Comparison of ENCODE assay signal across 9 cellular contexts in the genomic region with DNA sequence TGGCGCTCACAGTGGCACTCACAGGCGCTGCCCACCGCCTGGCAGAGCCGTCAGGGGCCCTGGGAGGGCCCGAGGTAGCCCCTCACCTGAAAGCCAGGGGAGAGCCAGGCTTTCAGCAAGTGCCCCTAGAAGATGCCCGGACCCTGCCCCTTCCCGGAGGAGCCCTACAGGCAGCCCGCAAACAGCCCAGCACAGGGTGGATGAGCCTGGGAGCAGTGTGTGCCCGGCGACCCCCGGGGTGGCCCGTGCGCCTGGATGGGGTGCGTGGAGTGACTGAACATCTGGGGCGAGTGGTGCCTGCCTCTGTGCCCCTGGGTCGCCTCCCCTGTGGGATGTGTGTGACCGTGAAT. TPM values are rescaled to one million over a fixed set of nuclear protein-coding genes. Genes with fewer than 3 reads are reported as not detected.
DNase-seq lines count a peak whose midpoint lies in the region; ATAC-seq and TF ChIP-seq lines count a peak whose summit lies in the region.
"Had no signal": no experiment of that assay in that cellular context is flagged by ENCODE, and none has a peak within 500 bp of the region (broad histone marks: within the 10 kb centered on the region; RNA-seq: fewer than 3 reads in every experiment).

No MANE protein-coding gene starts in this region.

- no peak overlapping the region for H2BK15ac ChIP-seq in IMR-90 (ENCODE audit: low read depth, low read length)

- peak overlapping the region; percentile 72 for H2AK9ac ChIP-seq in IMR-90 (replicated peaks; ENCODE audit: low read depth, low read length, poor library complexity)

- no peak for ATAC-seq in IMR-90 (ENCODE audit: low read depth)
- peak in 1 of 4 donors; percentile 6 for ATAC-seq in psoas muscle
- no peak for ATAC-seq in HG02885 (IDR thresholded peaks at IDR 0.05; ENCODE audit: poor library complexity, unreplicated experiment)

- H3K18ac ChIP-seq in IMR-90 (ENCODE audit: low read depth, low read length), result no peak overlapping the region

- peaks cover 8% of the 10 kb centered on the region for H4K20me1 ChIP-seq in IMR-90 (ENCODE audit: insufficient read depth, low read length)

- H2BK120ac ChIP-seq in IMR-90 (ENCODE audit: low read depth, low read length), result no peak overlapping the region

- H4K91ac ChIP-seq in IMR-90 (ENCODE audit: insufficient read depth, low read depth, low read length), result no peak overlapping the region

- no peaks in the 10 kb centered on the region for H3K9me1 ChIP-seq in IMR-90 (ENCODE audit: insufficient read depth, low read length)

- POLR2A ChIA-PET in IMR-90 (lab: Charles Lee; ENCODE audit: unreplicated experiment), result no interaction called here

- H3K36me3 ChIP-seq in IMR-90 (ENCODE audit: control insufficient read depth, insufficient read depth, low read length) (no peaks in the 10 kb centered on the region), psoas muscle (ENCODE audit: insufficient read depth in 1 of 2, low read depth in 1 of 2) (no peaks in the 10 kb centered on the region)

- H3K9me3 ChIP-seq in IMR-90 (ENCODE audit: control insufficient read depth, insufficient read depth, low read length), result no peaks in the 10 kb centered on the region
- no peaks in the 10 kb centered on the region for H3K9me3 ChIP-seq in psoas muscle

- H2BK5ac ChIP-seq in IMR-90 (ENCODE audit: low read depth, low read length, poor library complexity, severe bottlenecking), result no peak overlapping the region

- no peaks in the 10 kb centered on the region for H3K79me1 ChIP-seq in IMR-90 (ENCODE audit: low read depth in 1 of 2, low read length in 2 of 2)

- no peak overlapping the region for H3K4me2 ChIP-seq in IMR-90 (ENCODE audit: low read depth, low read length)

- H3K27me3 Mint-ChIP-seq in CD14-positive monocyte (ENCODE audit: low read depth in 3 of 3), result peaks cover 80 to 93% (median 80%) of the 10 kb centered on the region in 3 donors

- H3K27ac ChIP-seq in IMR-90 (ENCODE audit: insufficient read depth, low read length) (no peak overlapping the region), coronary artery (peak overlapping the region in 1 of 2 donors; percentile 76), psoas muscle (no peak overlapping the region), caudate nucleus (ENCODE audit: low read depth, low read length) (no peak overlapping the region)

- no peak overlapping the region for H3K4ac ChIP-seq in IMR-90 (ENCODE audit: low read depth, low read length)

- intact Hi-C loops in IMR-90 (cut with micrococcal nuclease) (no loop called here), psoas muscle (cut with DNase I) (no loop called here), CD14-positive monocyte (cut with micrococcal nuclease) (no loop called here)

- DNase-seq in IMR-90, result no peak
- DNase-seq in coronary artery (ENCODE audit: low spot score), result no peak
- no peak for DNase-seq in psoas muscle
- DNase-seq in caudate nucleus (lab: John Stamatoyannopoulos, UW), result no peak
- DNase-seq in CD14-positive monocyte (ENCODE audit: low spot score), result no peak
- DNase-seq: activated T-cell treated with anti-CD3 and anti-CD28 coated beads, Interleukin-2, amount 50 U/mL, for 24 hours; foreskin fibroblast; NCI-H1436 treated with DMSO at 0.1 percent for 48 hours had no signal

- no TSS peak for BruUV-seq in IMR-90 (replicated peaks; lab: Mats Ljungman, UMichigan)

- WGBS in IMR-90 (ENCODE audit: extremely low coverage in 2 of 2, insufficient read length in 1 of 2), 2 experiments, result 27% methylated on average over 8 of the region's 17 CpGs; no CpG with 5 or more reads in 1 of the 2 experiments
- 44 to 53% (median 47%) methylated on average over 15 to 17 of the region's 17 CpGs for WGBS in psoas muscle, 3 donors

- H4K5ac ChIP-seq in IMR-90 (ENCODE audit: low read depth, low read length), result no peak overlapping the region

- no peak overlapping the region for H4K8ac ChIP-seq in IMR-90 (ENCODE audit: low read depth in 2 of 2, low read length in 2 of 2)

- H3K23ac ChIP-seq in IMR-90 (ENCODE audit: low read depth, low read length), result no peak overlapping the region

- H2BK20ac ChIP-seq in IMR-90 (ENCODE audit: low read depth, low read length), result no peak overlapping the region

- no peak overlapping the region for H3K27ac Mint-ChIP-seq in CD14-positive monocyte
- H3K27ac Mint-ChIP-seq: activated T-cell treated with anti-CD3 and anti-CD28 coated beads, Interleukin-2, amount 50 U/mL, for 24 hours had no signal

- in situ Hi-C loops in IMR-90 (cut with MboI; ENCODE audit: low sequenced_read_pairs), result no loop called here

- no peak overlapping the region for H3K14ac ChIP-seq in IMR-90 (replicated peaks; ENCODE audit: low read depth, low read length)

- no peak overlapping the region for H3K56ac ChIP-seq in IMR-90 (ENCODE audit: extremely low read depth, insufficient read depth, low read length)

- peaks cover 66% of the 10 kb centered on the region for H3K27me3 ChIP-seq in IMR-90 (ENCODE audit: control insufficient read depth, insufficient read depth, low read length)
- H3K27me3 ChIP-seq in psoas muscle (ENCODE audit: insufficient read depth in 3 of 3, low read length in 2 of 3), result peaks cover 0 to 68% (median 26%) of the 10 kb centered on the region in 3 donors

- H2AK5ac ChIP-seq in IMR-90 (ENCODE audit: low read depth, low read length), result peak overlapping the region; percentile 59; the same call in 1 of the 2 replicates

- dilution Hi-C loops in IMR-90 (cut with HindIII; ENCODE audit: low sequenced_read_pairs, unreplicated experiment), result no loop called here

- no peak for TF ChIP-seq CTCF in IMR-90 (conservative IDR thresholded peaks at IDR 0.05; ENCODE audit: low read depth, low read length)
- TF ChIP-seq CTCF in coronary artery (IDR thresholded peaks at IDR 0.05), result no peak
- no peak for TF ChIP-seq CTCF in psoas muscle (IDR thresholded peaks at IDR 0.05)
- no peak for TF ChIP-seq CTCF in CD14-positive monocyte (IDR thresholded peaks at IDR 0.05)

- no peak for TF ChIP-seq RAD21 in IMR-90 (IDR thresholded peaks at IDR 0.05; ENCODE audit: low read length)

- H3K4me3 ChIP-seq in IMR-90 (ENCODE audit: insufficient read depth, low read depth, low read length) (no peak overlapping the region), coronary artery (peak overlapping the region; percentile 71), psoas muscle (peak overlapping the region; percentile 50)

- peaks cover 0 to 27% (median 9%) of the 10 kb centered on the region in 7 donors for H3K9me3 Mint-ChIP-seq in CD14-positive monocyte
- H3K9me3 Mint-ChIP-seq: activated T-cell treated with anti-CD3 and anti-CD28 coated beads, Interleukin-2, amount 50 U/mL, for 24 hours had no signal

- H3K36me3 Mint-ChIP-seq in CD14-positive monocyte, result peaks cover 0 to 6% of the 10 kb centered on the region in 2 donors

- CTCF ChIA-PET in IMR-90 (lab: Yijun Ruan, JAX), result interaction anchor here (0.5 kb wide), 1 partner anchor 85 kb away, joined by 3 read pairs; no protein-coding TSS in a partner anchor

- no peak for TF ChIP-seq POLR2A in IMR-90 (IDR thresholded peaks at IDR 0.05; ENCODE audit: low read depth, low read length)

- H3K4me3 Mint-ChIP-seq in CD14-positive monocyte, result peak overlapping the region in 1 of 2 donors; percentile 88
- H3K4me3 Mint-ChIP-seq: activated T-cell treated with anti-CD3 and anti-CD28 coated beads, Interleukin-2, amount 50 U/mL, for 24 hours had no signal

- H3K9ac ChIP-seq in IMR-90 (ENCODE audit: low read depth, low read length), result no peak overlapping the region

- peaks cover 2% of the 10 kb centered on the region for H3K4me1 Mint-ChIP-seq in CD14-positive monocyte

- no peak overlapping the region for H2AFZ ChIP-seq in IMR-90 (replicated peaks; ENCODE audit: low read length, poor library complexity)

- H3K4me1 ChIP-seq in IMR-90 (ENCODE audit: control insufficient read depth, insufficient read depth, low read length) (peaks cover 5% of the 10 kb centered on the region; the same call in 1 of the 2 replicates), psoas muscle (peaks cover 10% of the 10 kb centered on the region)

TF ChIP-seq in IMR-90, 13 proteins besides CTCF, POLR2A, EP300 and RAD21 (continues in another document):
- no peak for TF ChIP-seq BHLHE40 (IDR thresholded peaks at IDR 0.05; ENCODE audit: low read depth, low read length)

RNA-seq across cellular contexts. Expression of gene CRLF1, which starts 1.4 kb away (rescaled TPM):
- total RNA-seq in IMR-90 (2012; rRNA removed), result 0.18 and 0.28 TPM in 2 replicates
- polyA plus RNA-seq in IMR-90 (2012; rRNA removed), result 3.0 and 3.1 TPM in 2 replicates
- 3.2 TPM in 2 replicates for polyA plus RNA-seq in IMR-90 (2012; cell fraction: cytosol; rRNA removed)
- polyA plus RNA-seq in IMR-90 (2012; cell fraction: nucleus; rRNA removed; ENCODE audit: low replicate concordance), result 0.38 and 2.1 TPM in 2 replicates
- 10 to 100 TPM in 3 of 4 donors, 1 to 10 TPM in 1; 8.3 to 20.2 (median 14.2) TPM for total RNA-seq in psoas muscle
- 10 to 100 TPM; 15.6 to 28.4 (median 19.3) TPM for polyA plus RNA-seq in psoas muscle
- under 1 TPM in 1 of 2 donors, not detected in 1; 0.19 TPM for polyA plus RNA-seq in CD14-positive monocyte

RNA-seq across cellular contexts. Expression of gene TMEM59L, which starts 7.5 kb away (rescaled TPM):
- total RNA-seq in IMR-90 (2012; rRNA removed), result under 0.01 and 0.28 TPM in 2 replicates
- 5.9 and 6.1 TPM in 2 replicates for polyA plus RNA-seq in IMR-90 (2012; rRNA removed)
- polyA plus RNA-seq in IMR-90 (2012; cell fraction: cytosol; rRNA removed), result 5.6 and 9.7 TPM in 2 replicates
- polyA plus RNA-seq in IMR-90 (2012; cell fraction: nucleus; rRNA removed; ENCODE audit: low replicate concordance), result 21.2 and 55.5 TPM in 2 replicates
- total RNA-seq in psoas muscle, result 1 to 10 TPM in 3 of 4 donors, under 1 TPM in 1; 0.79 to 3.2 (median 2.6) TPM
- polyA plus RNA-seq in psoas muscle, result 1 to 10 TPM in 2 of 3 donors, under 1 TPM in 1; 0.85 to 4.8 (median 1.5) TPM
- not detected for polyA plus RNA-seq in CD14-positive monocyte

RNA-seq across cellular contexts. Expression of gene REX1BD, which starts 16.6 kb away (rescaled TPM):
- 14.2 and 19.2 TPM in 2 replicates for total RNA-seq in IMR-90 (2012; rRNA removed)
- polyA plus RNA-seq in IMR-90 (2012; rRNA removed), result 44.6 and 68.7 TPM in 2 replicates
- polyA plus RNA-seq in IMR-90 (2012; cell fraction: cytosol; rRNA removed), result 147 and 160 TPM in 2 replicates
- 295 and 606 TPM in 2 replicates for polyA plus RNA-seq in IMR-90 (2012; cell fraction: nucleus; rRNA removed; ENCODE audit: low replicate concordance)
- 100 to 1,000 TPM in 1 of 4 donors, 10 to 100 TPM in 3; 52.1 to 105 (median 92.0) TPM for total RNA-seq in psoas muscle
- 100 to 1,000 TPM in 1 of 3 donors, 10 to 100 TPM in 2; 67.7 to 105 (median 80.7) TPM for polyA plus RNA-seq in psoas muscle
- 100 to 1,000 TPM in 1 of 2 donors, 10 to 100 TPM in 1; 83.7 to 122 TPM for polyA plus RNA-seq in CD14-positive monocyte

RNA-seq across cellular contexts. Expression of gene KLHL26, which starts 31.7 kb away (rescaled TPM):
- total RNA-seq in IMR-90 (2012; rRNA removed), result 0.28 and 2.2 TPM in 2 replicates
- polyA plus RNA-seq in IMR-90 (2012; rRNA removed), result 4.7 and 5.8 TPM in 2 replicates
- 1.9 and 3.3 TPM in 2 replicates for polyA plus RNA-seq in IMR-90 (2012; cell fraction: cytosol; rRNA removed)
- polyA plus RNA-seq in IMR-90 (2012; cell fraction: nucleus; rRNA removed; ENCODE audit: low replicate concordance), result 2.6 and 6.8 TPM in 2 replicates
- total RNA-seq in psoas muscle, result 1 to 10 TPM; 5.2 to 9.9 (median 7.0) TPM
- polyA plus RNA-seq in psoas muscle, result 1 to 10 TPM; 3.1 to 4.1 (median 3.5) TPM
- 1 to 10 TPM; 1.6 to 2.0 TPM for polyA plus RNA-seq in CD14-positive monocyte

RNA-seq across cellular contexts. Expression of gene UBA52, which starts 33.5 kb away (rescaled TPM):
- total RNA-seq in IMR-90 (2012; rRNA removed) (1,030 and 1,144 TPM in 2 replicates), psoas muscle (1,000 to 10,000 TPM in 2 of 4 donors, 100 to 1,000 TPM in 2; 979 to 1,082 (median 1,028) TPM)
- polyA plus RNA-seq in IMR-90 (2012; rRNA removed) (2,778 and 3,008 TPM in 2 replicates), psoas muscle (1,000 to 10,000 TPM in 2 of 3 donors, 100 to 1,000 TPM in 1; 877 to 1,553 (median 1,005) TPM), CD14-positive monocyte (100 to 1,000 TPM; 832 to 896 TPM)
- polyA plus RNA-seq in IMR-90 (2012; cell fraction: cytosol; rRNA removed), result 3,160 and 3,447 TPM in 2 replicates
- polyA plus RNA-seq in IMR-90 (2012; cell fraction: nucleus; rRNA removed; ENCODE audit: low replicate concordance), result 792 and 822 TPM in 2 replicates
